In the genomic region with DNA sequence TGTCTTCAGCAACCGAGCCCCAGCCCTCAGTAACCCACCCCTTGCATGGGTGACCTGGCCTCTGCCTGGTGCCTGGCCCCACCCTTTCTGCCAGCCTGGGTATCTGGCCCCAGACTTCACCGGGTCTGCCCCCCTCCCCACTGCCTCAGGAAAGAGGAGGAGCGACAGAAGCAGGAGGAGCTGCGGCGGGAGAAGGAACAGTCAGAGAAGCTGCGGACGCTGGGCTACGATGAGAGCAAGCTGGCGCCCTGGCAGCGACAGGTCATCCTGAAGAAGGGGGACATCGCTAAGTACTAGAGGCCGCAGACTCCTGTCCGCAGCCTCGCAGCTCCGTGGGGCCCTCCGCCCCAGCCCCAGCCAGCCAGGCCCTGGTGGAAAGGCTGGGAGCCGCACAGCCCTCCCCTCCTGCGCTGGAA, we compare ENCODE assay signal across 1 cellular context.
TF ChIP-seq lines count a peak whose summit lies in the region.

No MANE protein-coding gene starts in this region.

TF ChIP-seq in H1, 55 proteins besides CTCF, POLR2A, EP300 and RAD21:
- no peak for TF ChIP-seq BRCA1 (IDR thresholded peaks at IDR 0.05; ENCODE audit: low read depth, low read length)
- no peak for TF ChIP-seq HDAC6 (IDR thresholded peaks at IDR 0.05; ENCODE audit: low read depth, low read length)
- no peak for TF ChIP-seq RXRA (IDR thresholded peaks at IDR 0.05; ENCODE audit: insufficient read depth, low read depth, low read length)
- TF ChIP-seq TCF12 (IDR thresholded peaks at IDR 0.05; ENCODE audit: low read depth, low read length) = no peak
- TF ChIP-seq, protein P1, sequence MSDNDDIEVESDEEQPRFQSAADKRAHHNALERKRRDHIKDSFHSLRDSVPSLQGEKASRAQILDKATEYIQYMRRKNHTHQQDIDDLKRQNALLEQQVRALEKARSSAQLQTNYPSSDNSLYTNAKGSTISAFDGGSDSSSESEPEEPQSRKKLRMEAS (IDR thresholded peaks at IDR 0.05) = no peak
- TF ChIP-seq CBX5 (IDR thresholded peaks at IDR 0.05; ENCODE audit: low read depth, low read length) = no peak
- TF ChIP-seq, protein P2, sequence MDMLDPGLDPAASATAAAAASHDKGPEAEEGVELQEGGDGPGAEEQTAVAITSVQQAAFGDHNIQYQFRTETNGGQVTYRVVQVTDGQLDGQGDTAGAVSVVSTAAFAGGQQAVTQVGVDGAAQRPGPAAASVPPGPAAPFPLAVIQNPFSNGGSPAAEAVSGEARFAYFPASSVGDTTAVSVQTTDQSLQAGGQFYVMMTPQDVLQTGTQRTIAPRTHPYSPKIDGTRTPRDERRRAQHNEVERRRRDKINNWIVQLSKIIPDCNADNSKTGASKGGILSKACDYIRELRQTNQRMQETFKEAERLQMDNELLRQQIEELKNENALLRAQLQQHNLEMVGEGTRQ (IDR thresholded peaks at IDR 0.05; ENCODE audit: low read length) = no peak
- TF ChIP-seq NANOG (IDR thresholded peaks at IDR 0.05; ENCODE audit: insufficient read depth, low read depth, low read length, poor library complexity, severe bottlenecking) = no peak
- TF ChIP-seq SIRT6 (IDR thresholded peaks at IDR 0.05; ENCODE audit: low read length) = no peak
- no peak for TF ChIP-seq JUN (IDR thresholded peaks at IDR 0.05; ENCODE audit: low read depth, low read length)
- no peak for TF ChIP-seq SP2 (IDR thresholded peaks at IDR 0.05; ENCODE audit: low read length)
- TF ChIP-seq PHF8 (conservative IDR thresholded peaks at IDR 0.05; ENCODE audit: low read depth, low read length) = no peak
- no peak for TF ChIP-seq ASH2L (IDR thresholded peaks at IDR 0.05; ENCODE audit: low read length)
- TF ChIP-seq GABPA (IDR thresholded peaks at IDR 0.05; ENCODE audit: borderline replicate concordance, insufficient read depth, low read length) = no peak
- TF ChIP-seq RFX5 (IDR thresholded peaks at IDR 0.05; ENCODE audit: borderline replicate concordance, low read depth, low read length) = no peak
- no peak for TF ChIP-seq KDM4A (IDR thresholded peaks at IDR 0.05; ENCODE audit: low read depth, low read length, severe bottlenecking)
- TF ChIP-seq POLR2AphosphoS5 (IDR thresholded peaks at IDR 0.05; ENCODE audit: low read depth, low read length) = no peak
- TF ChIP-seq EZH2 (IDR thresholded peaks at IDR 0.05; ENCODE audit: low read depth, low read length, severe bottlenecking) = no peak
- no peak for TF ChIP-seq SIX5 (IDR thresholded peaks at IDR 0.05; ENCODE audit: low read depth, low read length)
- TF ChIP-seq HDAC2 (IDR thresholded peaks at IDR 0.05; ENCODE audit: borderline replicate concordance in 1 of 2, low read depth in 2 of 2, low read length in 2 of 2) = no peak
